ENCODE assay signal across 8 cellular contexts in the genomic region with DNA sequence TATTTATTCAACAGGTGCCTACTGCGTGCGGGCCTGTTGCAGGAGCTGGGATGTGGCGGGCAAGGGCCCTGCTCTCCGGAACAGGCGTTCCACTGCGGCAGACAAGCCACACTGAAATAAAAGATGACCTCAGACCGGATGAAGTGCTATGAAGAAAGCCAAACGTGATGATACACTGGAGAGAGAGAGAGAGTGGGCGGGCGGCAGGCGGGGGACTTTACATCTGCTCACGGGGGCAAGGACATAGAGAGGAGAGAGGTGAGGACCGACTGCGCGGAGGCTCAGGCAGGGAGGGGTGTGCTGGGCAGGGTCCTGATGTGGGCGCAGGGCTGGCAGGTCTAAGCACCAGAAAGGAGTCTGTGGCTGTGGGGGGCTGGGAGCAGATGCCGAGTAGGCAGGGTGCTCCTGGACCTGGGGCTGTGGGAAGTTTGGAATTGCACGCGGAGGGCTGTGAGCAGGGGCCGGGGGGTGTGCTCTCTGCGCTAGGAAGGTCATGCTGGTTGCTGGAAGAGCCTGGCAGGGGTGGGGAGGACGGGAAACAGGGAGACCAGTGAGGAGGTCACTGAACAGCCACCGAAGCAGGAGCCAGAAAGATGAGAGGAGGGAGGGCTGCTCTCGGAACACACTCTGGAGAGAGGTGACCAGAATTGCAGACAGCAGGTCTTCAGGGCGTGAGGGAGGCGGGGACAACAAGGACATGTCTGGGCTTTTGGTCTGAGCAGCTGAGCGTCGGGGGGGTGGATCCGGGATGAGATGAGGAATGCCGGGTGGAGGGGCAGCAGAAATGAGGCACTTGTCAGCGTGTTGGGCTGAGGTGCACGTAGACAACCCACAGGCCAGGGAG. TPM values are rescaled to one million over a fixed set of nuclear protein-coding genes. Genes with fewer than 3 reads are reported as not detected.
DNase-seq lines count a peak whose midpoint lies in the region; ATAC-seq and TF ChIP-seq lines count a peak whose summit lies in the region.

No MANE protein-coding gene starts in this region.

- no peak overlapping the region for H2AFZ ChIP-seq in neuron (ENCODE audit: low read depth, low read length)

- DNase-seq in COLO829 (ENCODE audit: low spot score) (peak; percentile 38), Panc1 (ENCODE audit: low read depth, low spot score) (no peak), esophagus squamous epithelium (lab: John Stamatoyannopoulos, UW) (no peak)
- DNase-seq in activated naive CD4-positive, alpha-beta T cell treated with anti-CD3 and anti-CD28 coated beads for 36 hours, result no peak
- no peak for DNase-seq in CD4-positive, alpha-beta memory T cell
- DNase-seq in activated CD8-positive, alpha-beta memory T cell treated with anti-CD3 and anti-CD28 coated beads, Interleukin-2, amount 50 U/mL, for 4 hours, result no peak

- ATAC-seq in Panc1 (peak; percentile 17; the same call in 1 of the 2 replicates), GM19455 (IDR thresholded peaks at IDR 0.05; ENCODE audit: unreplicated experiment) (no peak)

- H3K9me3 Mint-ChIP-seq in activated naive CD4-positive, alpha-beta T cell treated with anti-CD3 and anti-CD28 coated beads for 36 hours, result no peaks in the 10 kb centered on the region
- H3K9me3 Mint-ChIP-seq in CD4-positive, alpha-beta memory T cell, result peaks cover 0 to 2% (median 0%) of the 10 kb centered on the region in 8 donors

- H3K4me1 Mint-ChIP-seq in activated naive CD4-positive, alpha-beta T cell treated with anti-CD3 and anti-CD28 coated beads for 36 hours (ENCODE audit: low read depth), result no peaks in the 10 kb centered on the region
- H3K4me1 Mint-ChIP-seq in CD4-positive, alpha-beta memory T cell, result peaks cover 0 to 28% (median 1%) of the 10 kb centered on the region in 4 donors

- POLR2A ChIA-PET in Panc1 (lab: Charles Lee), result no interaction called here
- POLR2A ChIA-PET in CD4-positive, alpha-beta memory T cell (lab: Charles Lee; ENCODE audit: partially characterized antibody), result no interaction called here

- no peak overlapping the region for H3K27ac Mint-ChIP-seq in activated naive CD4-positive, alpha-beta T cell treated with anti-CD3 and anti-CD28 coated beads for 36 hours
- peak overlapping the region in 2 of 7 donors; percentile 70 to 72 for H3K27ac Mint-ChIP-seq in CD4-positive, alpha-beta memory T cell

- H3K36me3 ChIP-seq in Panc1 (ENCODE audit: control insufficient read depth, insufficient read depth, low read length), result no peaks in the 10 kb centered on the region
- no peaks in the 10 kb centered on the region for H3K36me3 ChIP-seq in esophagus squamous epithelium
- no peaks in the 10 kb centered on the region for H3K36me3 ChIP-seq in neuron (ENCODE audit: insufficient read depth, low read length)
- no peaks in the 10 kb centered on the region for H3K36me3 ChIP-seq in CD4-positive, alpha-beta memory T cell (ENCODE audit: insufficient read depth, low read length)

- H3K27ac ChIP-seq in Panc1 (ENCODE audit: low read length) (no peak overlapping the region), esophagus squamous epithelium (peak overlapping the region; percentile 67 to 93 (median 87))
- H3K27ac ChIP-seq in CD4-positive, alpha-beta memory T cell (ENCODE audit: low read depth, low read length), result no peak overlapping the region

- intact Hi-C loops in Panc1 (cut with micrococcal nuclease; ENCODE audit: unreplicated experiment) (no loop called here), esophagus squamous epithelium (cut with DNase I) (no loop called here)
- intact Hi-C loops in activated naive CD4-positive, alpha-beta T cell treated with anti-CD3 and anti-CD28 coated beads for 36 hours (cut with micrococcal nuclease), result no loop called here
- intact Hi-C loops in CD4-positive, alpha-beta memory T cell (cut with micrococcal nuclease), result no loop called here

- H3K9me3 ChIP-seq in Panc1 (ENCODE audit: control insufficient read depth, insufficient read depth, low read depth, low read length) (no peaks in the 10 kb centered on the region), esophagus squamous epithelium (no peaks in the 10 kb centered on the region), neuron (ENCODE audit: low read length) (peaks cover under 1% of the 10 kb centered on the region)
- no peaks in the 10 kb centered on the region for H3K9me3 ChIP-seq in CD4-positive, alpha-beta memory T cell (ENCODE audit: control insufficient read depth in 1 of 2, low read length in 2 of 2)

- peak in 1 of 4 donors; percentile 13 for TF ChIP-seq POLR2A in esophagus squamous epithelium (IDR thresholded peaks at IDR 0.05)

- no peaks in the 10 kb centered on the region for H3K27me3 Mint-ChIP-seq in activated naive CD4-positive, alpha-beta T cell treated with anti-CD3 and anti-CD28 coated beads for 36 hours (ENCODE audit: low read depth)
- no peaks in the 10 kb centered on the region for H3K27me3 Mint-ChIP-seq in CD4-positive, alpha-beta memory T cell

- no peaks in the 10 kb centered on the region for H3K36me3 Mint-ChIP-seq in activated naive CD4-positive, alpha-beta T cell treated with anti-CD3 and anti-CD28 coated beads for 36 hours (ENCODE audit: low read depth)
- H3K36me3 Mint-ChIP-seq in CD4-positive, alpha-beta memory T cell, result no peaks in the 10 kb centered on the region

- H3K4me1 ChIP-seq in Panc1 (ENCODE audit: control insufficient read depth, insufficient read depth, low read length), result peaks cover 26% of the 10 kb centered on the region
- peaks cover 35 to 81% (median 66%) of the 10 kb centered on the region in 3 donors for H3K4me1 ChIP-seq in esophagus squamous epithelium
- peaks cover 41% of the 10 kb centered on the region for H3K4me1 ChIP-seq in neuron (ENCODE audit: insufficient read depth, low read length)
- H3K4me1 ChIP-seq in CD4-positive, alpha-beta memory T cell (ENCODE audit: insufficient read depth, low read length), result peaks cover 5% of the 10 kb centered on the region

- in situ Hi-C loops in Panc1 (cut with HindIII; ENCODE audit: low pct_unique_long_range_greater_than_20kb, low sequenced_read_pairs), result no loop called here

- TF ChIP-seq CTCF in Panc1 (IDR thresholded peaks at IDR 0.05) (no peak), esophagus squamous epithelium (IDR thresholded peaks at IDR 0.05) (no peak)

- 19 to 29% methylated on average over 28 to 29 of the region's 32 CpGs for WGBS in esophagus squamous epithelium, 2 donors

- H3K27me3 ChIP-seq in Panc1 (ENCODE audit: control insufficient read depth, insufficient read depth, low read length) (no peaks in the 10 kb centered on the region), esophagus squamous epithelium (no peaks in the 10 kb centered on the region), neuron (ENCODE audit: insufficient read depth, low read length) (no peaks in the 10 kb centered on the region)
- H3K27me3 ChIP-seq in CD4-positive, alpha-beta memory T cell (ENCODE audit: insufficient read depth, low read length), result no peaks in the 10 kb centered on the region

- CTCF ChIA-PET in Panc1 (lab: Charles Lee), result no interaction called here
- CTCF ChIA-PET in activated naive CD4-positive, alpha-beta T cell treated with anti-CD3 and anti-CD28 coated beads for 36 hours (lab: Charles Lee), result interaction anchor here (1.0 kb wide), 1 partner anchor 19 kb away, joined by 3 read pairs; no protein-coding TSS in a partner anchor
- CTCF ChIA-PET in CD4-positive, alpha-beta memory T cell (lab: Charles Lee; ENCODE audit: partially characterized antibody), result interaction anchor here (2.2 kb wide), 1 partner anchor 13 kb away, joined by 7 read pairs; no protein-coding TSS in a partner anchor

- H3K4me3 Mint-ChIP-seq in activated naive CD4-positive, alpha-beta T cell treated with anti-CD3 and anti-CD28 coated beads for 36 hours, result no peak overlapping the region
- H3K4me3 Mint-ChIP-seq in CD4-positive, alpha-beta memory T cell, result peak overlapping the region in 2 of 8 donors; percentile 0 to 38

- no TSS peak for BruUV-seq in Panc1 (replicated peaks; lab: Mats Ljungman, UMichigan)

- H3K4me3 ChIP-seq in Panc1 (ENCODE audit: low read depth in 2 of 2, low read length in 2 of 2) (no peak overlapping the region), esophagus squamous epithelium (peak overlapping the region in 3 of 4 donors; percentile 19 to 55 (median 26)), neuron (ENCODE audit: low read length) (peak overlapping the region; percentile 37)
- no peak overlapping the region for H3K4me3 ChIP-seq in CD4-positive, alpha-beta memory T cell (ENCODE audit: low read length in 2 of 2)

RNA-seq across cellular contexts. Expression of gene MXRA7, which starts 9.9 kb away (rescaled TPM):
- total RNA-seq in Panc1 (2021; ENCODE audit: unreplicated experiment), result 77.9 TPM
- 88.4 TPM for polyA plus RNA-seq in Panc1 (2012; ENCODE audit: insufficient read length)
- total RNA-seq in esophagus squamous epithelium, result 100 to 1,000 TPM in 1 of 4 donors, 10 to 100 TPM in 3; 11.0 to 116 (median 39.2) TPM
- total RNA-seq in activated naive CD4-positive, alpha-beta T cell treated with anti-CD3 and anti-CD28 coated beads for 36 hours, result 1 to 10 TPM; 3.8 to 4.2 TPM
- total RNA-seq in CD4-positive, alpha-beta memory T cell, result 1 to 10 TPM; 6.3 to 9.2 TPM
- 10 to 100 TPM in 1 of 2 donors, 1 to 10 TPM in 1; 5.3 to 15.0 TPM for polyA plus RNA-seq in CD4-positive, alpha-beta memory T cell

RNA-seq across cellular contexts. Expression of gene JMJD6, which starts 25.6 kb away (rescaled TPM):
- total RNA-seq in Panc1 (2021; ENCODE audit: unreplicated experiment), result 60.0 TPM
- polyA plus RNA-seq in Panc1 (2012; ENCODE audit: insufficient read length), result 54.8 TPM
- total RNA-seq in esophagus squamous epithelium, result 10 to 100 TPM; 13.0 to 17.2 (median 16.7) TPM
- total RNA-seq in activated naive CD4-positive, alpha-beta T cell treated with anti-CD3 and anti-CD28 coated beads for 36 hours, result 10 to 100 TPM; 33.0 to 33.6 TPM
- 10 to 100 TPM; 59.4 to 62.1 TPM for total RNA-seq in CD4-positive, alpha-beta memory T cell
- 10 to 100 TPM; 22.1 to 40.7 TPM for polyA plus RNA-seq in CD4-positive, alpha-beta memory T cell

RNA-seq across cellular contexts. Expression of gene METTL23, which starts 25.8 kb away (rescaled TPM):
- 42.8 TPM for total RNA-seq in Panc1 (2021; ENCODE audit: unreplicated experiment)
- polyA plus RNA-seq in Panc1 (2012; ENCODE audit: insufficient read length), result 28.6 TPM
- total RNA-seq in esophagus squamous epithelium, result 10 to 100 TPM; 14.6 to 33.0 (median 24.7) TPM
- total RNA-seq in activated naive CD4-positive, alpha-beta T cell treated with anti-CD3 and anti-CD28 coated beads for 36 hours, result 10 to 100 TPM; 18.9 to 20.0 TPM
- total RNA-seq in CD4-positive, alpha-beta memory T cell, result 10 to 100 TPM; 75.5 to 81.4 TPM
- 100 to 1,000 TPM; 134 to 156 TPM for polyA plus RNA-seq in CD4-positive, alpha-beta memory T cell

RNA-seq across cellular contexts. Expression of gene SRSF2, which starts 36.3 kb away (rescaled TPM):
- total RNA-seq in Panc1 (2021; ENCODE audit: unreplicated experiment) (436 TPM), esophagus squamous epithelium (100 to 1,000 TPM; 203 to 286 (median 233) TPM)
- 358 TPM for polyA plus RNA-seq in Panc1 (2012; ENCODE audit: insufficient read length)
- total RNA-seq in activated naive CD4-positive, alpha-beta T cell treated with anti-CD3 and anti-CD28 coated beads for 36 hours, result 100 to 1,000 TPM; 241 to 263 TPM
- 100 to 1,000 TPM; 327 to 330 TPM for total RNA-seq in CD4-positive, alpha-beta memory T cell
- 100 to 1,000 TPM in 1 of 2 donors, 10 to 100 TPM in 1; 67.6 to 111 TPM for polyA plus RNA-seq in CD4-positive, alpha-beta memory T cell

RNA-seq across cellular contexts. Expression of gene MFSD11, which starts 37.1 kb away (rescaled TPM):
- 42.3 TPM for total RNA-seq in Panc1 (2021; ENCODE audit: unreplicated experiment)
- polyA plus RNA-seq in Panc1 (2012; ENCODE audit: insufficient read length), result 15.3 TPM
- total RNA-seq in esophagus squamous epithelium, result 10 to 100 TPM; 24.2 to 31.0 (median 28.1) TPM
- 10 to 100 TPM; 15.0 to 15.8 TPM for total RNA-seq in activated naive CD4-positive, alpha-beta T cell treated with anti-CD3 and anti-CD28 coated beads for 36 hours
- total RNA-seq in CD4-positive, alpha-beta memory T cell, result 10 to 100 TPM; 32.7 to 37.8 TPM
- polyA plus RNA-seq in CD4-positive, alpha-beta memory T cell, result 10 to 100 TPM; 23.1 to 34.7 TPM

Comparison
In these comparisons a context has a peak if more than half of its experiments do, and no peak if none do; other contexts are left out.
1. H3K27ac ChIP-seq: peak in esophagus squamous epithelium (4 of 4); none in Panc1 (single experiment) and CD4-positive, alpha-beta memory T cell (single experiment).
2. H3K4me3 ChIP-seq: peak in esophagus squamous epithelium (3 of 4) and neuron (single experiment); none in Panc1 (0 of 2) and CD4-positive, alpha-beta memory T cell (0 of 2).